8 cellular contexts compared by ENCODE assay signal in genomic region chr9:137086531-137087408, GRCh38. TPM values are rescaled to one million over a fixed set of nuclear protein-coding genes. Genes with fewer than 3 reads are reported as not detected.
DNase-seq lines count a peak whose midpoint lies in the region; ATAC-seq, FAIRE-seq and TF ChIP-seq lines count a peak whose summit lies in the region.

Gene MAN1B1, plus strand, starts transcription at chr9:137086985. Its CDS starts 15 bp downstream, at chr9:137087000.

- H3K27me3 ChIP-seq in esophagus muscularis mucosa = no peaks in the 10 kb centered on the region
- no peaks in the 10 kb centered on the region for H3K27me3 ChIP-seq in muscle layer of duodenum (ENCODE audit: low read depth, low read length)

- TF ChIP-seq CTCF in esophagus muscularis mucosa (IDR thresholded peaks at IDR 0.05) = peak in 1 of 3 experiments; percentile 30

- H3K9me3 ChIP-seq in KOPT-K1 (ENCODE audit: insufficient read depth, low read length, poor library complexity, severe bottlenecking) (no peaks in the 10 kb centered on the region), esophagus muscularis mucosa (no peaks in the 10 kb centered on the region), muscle layer of duodenum (ENCODE audit: control insufficient read depth in 1 of 2, low read length in 2 of 2) (no peaks in the 10 kb centered on the region)

- peak; percentile 79 for ATAC-seq in GM21786 (IDR thresholded peaks at IDR 0.05; ENCODE audit: unreplicated experiment)
- ATAC-seq in activated T-cell treated with anti-CD3 and anti-CD28 coated beads, Interleukin-2, amount 50 U/mL, for 72 hours (replicated peaks in 1 of 2) = peak; percentile 83 to 89

- peak; percentile 84 for FAIRE-seq in RCC 7860 (lab: Jason Lieb, UNC)

- H3K36me3 Mint-ChIP-seq in activated T-cell treated with anti-CD3 and anti-CD28 coated beads, Interleukin-2, amount 50 U/mL, for 72 hours (ENCODE audit: insufficient read depth in 2 of 2) = no peaks in the 10 kb centered on the region

- H3K36me3 ChIP-seq in KOPT-K1 (ENCODE audit: insufficient read depth, low read length) (no peaks in the 10 kb centered on the region), esophagus muscularis mucosa (peaks cover 6 to 47% (median 38%) of the 10 kb centered on the region in 4 donors), muscle layer of duodenum (ENCODE audit: control insufficient read depth in 1 of 2, insufficient read depth in 2 of 2, low read length in 2 of 2) (peaks cover 5 to 23% of the 10 kb centered on the region in 2 donors)

- no peaks in the 10 kb centered on the region for H3K27me3 Mint-ChIP-seq in activated T-cell treated with anti-CD3 and anti-CD28 coated beads, Interleukin-2, amount 50 U/mL, for 72 hours (ENCODE audit: low read depth)

- H3K9me3 Mint-ChIP-seq in activated T-cell treated with anti-CD3 and anti-CD28 coated beads, Interleukin-2, amount 50 U/mL, for 72 hours = no peaks in the 10 kb centered on the region

- H3K4me1 ChIP-seq in esophagus muscularis mucosa = peaks cover 19 to 64% (median 49%) of the 10 kb centered on the region in 4 donors
- H3K4me1 ChIP-seq in muscle layer of duodenum (ENCODE audit: control insufficient read depth in 1 of 2, insufficient read depth in 2 of 2, low read length in 2 of 2) = peaks cover 4 to 15% of the 10 kb centered on the region in 2 donors

- peak; percentile 46 for TF ChIP-seq POLR2A in esophagus muscularis mucosa (IDR thresholded peaks at IDR 0.05; ENCODE audit: low read depth)

- peak within 1 kb of the TSS; percentile 79 to 93 for H3K4me3 Mint-ChIP-seq in activated T-cell treated with anti-CD3 and anti-CD28 coated beads, Interleukin-2, amount 50 U/mL, for 72 hours

- WGBS in esophagus muscularis mucosa = under 1% methylated on average over 17 of the region's 101 CpGs

- H3K4me1 Mint-ChIP-seq in activated T-cell treated with anti-CD3 and anti-CD28 coated beads, Interleukin-2, amount 50 U/mL, for 72 hours (ENCODE audit: low read depth) = peaks cover 40% of the 10 kb centered on the region

- no peak for TF ChIP-seq EP300 in esophagus muscularis mucosa (IDR thresholded peaks at IDR 0.05)

- peak within 1 kb of the TSS; percentile 62 for H3K27ac ChIP-seq in KOPT-K1 (ENCODE audit: low read depth, low read length, poor library complexity, severe bottlenecking)
- peak within 1 kb of the TSS; percentile 95 to 99 (median 98) for H3K27ac ChIP-seq in esophagus muscularis mucosa (replicated peaks in 1 of 4)
- peak within 1 kb of the TSS; percentile 67 for H3K27ac ChIP-seq in muscle layer of duodenum (ENCODE audit: low read length)

- H3K4me3 ChIP-seq in esophagus muscularis mucosa (peak within 1 kb of the TSS; percentile 79 to 95 (median 86)), muscle layer of duodenum (ENCODE audit: low read depth in 1 of 2, low read length in 2 of 2) (peak within 1 kb of the TSS; percentile 78 to 90)

- DNase-seq in DMS79 (lab: John Stamatoyannopoulos, UW) (peak; percentile 96), RCC 7860 (ENCODE audit: low spot score) (peak; percentile 100), esophagus muscularis mucosa (ENCODE audit: extremely low spot score) (peak; percentile 99)
- DNase-seq in activated T-cell treated with anti-CD3 and anti-CD28 coated beads, Interleukin-2, amount 50 U/mL, for 72 hours = peak; percentile 99 to 100
- peak; percentile 98 to 100 for DNase-seq in stimulated activated CD8-positive, alpha-beta memory T cell treated with anti-CD3 and anti-CD28 coated beads, Interleukin-7, amount 100 ng/mL, for 4 hours (ENCODE audit: low read depth in 2 of 2)

- peak within 1 kb of the TSS; percentile 96 for H3K27ac Mint-ChIP-seq in activated T-cell treated with anti-CD3 and anti-CD28 coated beads, Interleukin-2, amount 50 U/mL, for 72 hours

- intact Hi-C loops in esophagus muscularis mucosa (cut with DNase I) = no loop called here

RNA-seq across cellular contexts. Expression of gene MAN1B1, which starts in this region (rescaled TPM):
- 10 to 100 TPM; 40.3 to 45.8 TPM for total RNA-seq in activated T-cell treated with anti-CD3 and anti-CD28 coated beads, Interleukin-2, amount 50 U/mL, for 72 hours
- total RNA-seq in esophagus muscularis mucosa = 10 to 100 TPM; 22.4 to 36.6 (median 27.0) TPM

Comparison
In these comparisons a context has a peak if more than half of its experiments do, and no peak if none do; other contexts are left out.
1. Peak in every context shown above with its lines: DNase-seq, ATAC-seq, H3K4me3 ChIP-seq and H3K27ac ChIP-seq.